ENCODE assay signal across 8 cellular contexts in genomic region chr19:45152504-45153338, GRCh38. TPM values are rescaled to one million over a fixed set of nuclear protein-coding genes. Genes with fewer than 3 reads are reported as not detected.
DNase-seq lines count a peak whose midpoint lies in the region; ATAC-seq and TF ChIP-seq lines count a peak whose summit lies in the region.

No MANE protein-coding gene starts in this region.

- H3K4me1 ChIP-seq in iPS-15b (ENCODE audit: control insufficient read depth, insufficient read depth, low read length): peaks cover 5% of the 10 kb centered on the region

- DNase-seq in BJ (ENCODE audit: low read depth) (no peak), NCI-H1694 treated with DMSO at 0.1 percent for 48 hours (lab: John Stamatoyannopoulos, UW) (peak; percentile 39), NCI-H446 (lab: John Stamatoyannopoulos, UW) (no peak), AML-193 (lab: John Stamatoyannopoulos, UW) (no peak)
- DNase-seq in activated naive CD8-positive, alpha-beta T cell treated with anti-CD3 and anti-CD28 coated beads, Interleukin-2, amount 10 ng/mL, durations not matched to agents 7 days and 5 days: peak; percentile 70
- DNase-seq in stimulated activated CD4-positive, alpha-beta T cell treated with anti-CD3 and anti-CD28 coated beads, Interleukin-12 subunit alpha, Interleukin-12 subunit beta, amount 100 ng/mL, for 4 hours: peak; percentile 29

- peak overlapping the region; percentile 64 for H3K4me3 Mint-ChIP-seq in activated naive CD8-positive, alpha-beta T cell treated with anti-CD3 and anti-CD28 coated beads, Interleukin-2, amount 10 ng/mL, durations not matched to agents 7 days and 5 days

- POLR2A ChIA-PET in BJ (lab: Charles Lee): no interaction called here
- POLR2A ChIA-PET in activated naive CD8-positive, alpha-beta T cell treated with anti-CD3 and anti-CD28 coated beads, Interleukin-2, amount 10 ng/mL, durations not matched to agents 7 days and 5 days (lab: Charles Lee): interaction anchor here (0.6 to 3.3 kb wide), 9 partner anchors 8 to 159 kb away, joined by 3 to 22 read pairs (median 4); partner anchors contain the start of genes BLOC1S3, NKPD1, PPP1R37 and TRAPPC6A

- no peaks in the 10 kb centered on the region for H3K9me3 ChIP-seq in iPS-15b (ENCODE audit: control insufficient read depth, insufficient read depth, low read length)

- peaks cover 19% of the 10 kb centered on the region for H3K4me1 Mint-ChIP-seq in activated naive CD8-positive, alpha-beta T cell treated with anti-CD3 and anti-CD28 coated beads, Interleukin-2, amount 10 ng/mL, durations not matched to agents 7 days and 5 days

- CTCF ChIA-PET in BJ (lab: Yijun Ruan, JAX): interaction anchor here (1.4 kb wide), 2 partner anchors 12 to 96 kb away, joined by 3 to 5 read pairs; no protein-coding TSS in a partner anchor

- H3K4me3 ChIP-seq in BJ (ENCODE audit: low read depth, low read length) (peak overlapping the region; percentile 11; the same call in 1 of the 2 replicates), iPS-15b (ENCODE audit: low read depth, low read length) (peak overlapping the region; percentile 49)

- peak; percentile 75 for ATAC-seq in activated naive CD8-positive, alpha-beta T cell treated with anti-CD3 and anti-CD28 coated beads, Interleukin-2, amount 10 ng/mL, durations not matched to agents 7 days and 5 days (ENCODE audit: low read depth)
- no peak for ATAC-seq in HG03045 (IDR thresholded peaks at IDR 0.05; ENCODE audit: unreplicated experiment)

- H3K27me3 ChIP-seq in BJ (ENCODE audit: control insufficient read depth, insufficient read depth, low read length) (peaks cover 5% of the 10 kb centered on the region), iPS-15b (ENCODE audit: control insufficient read depth, insufficient read depth, low read length) (peaks cover 11% of the 10 kb centered on the region)

- peaks cover 5% of the 10 kb centered on the region for H3K36me3 Mint-ChIP-seq in activated naive CD8-positive, alpha-beta T cell treated with anti-CD3 and anti-CD28 coated beads, Interleukin-2, amount 10 ng/mL, durations not matched to agents 7 days and 5 days

- H3K36me3 ChIP-seq in BJ (ENCODE audit: control insufficient read depth, insufficient read depth, low read length) (peaks cover 2% of the 10 kb centered on the region; the same call in 1 of the 2 replicates), iPS-15b (ENCODE audit: control insufficient read depth, insufficient read depth, low read length) (peaks cover 4% of the 10 kb centered on the region)

- 0 out of 2 replicates have a peak, but pooled peaks have one; percentile 6 for TF ChIP-seq CTCF in BJ (IDR thresholded peaks at IDR 0.05; ENCODE audit: insufficient read depth, low read depth, low read length)

- peaks cover 34% of the 10 kb centered on the region for H3K27me3 Mint-ChIP-seq in activated naive CD8-positive, alpha-beta T cell treated with anti-CD3 and anti-CD28 coated beads, Interleukin-2, amount 10 ng/mL, durations not matched to agents 7 days and 5 days

- peak overlapping the region; percentile 63 for H3K27ac Mint-ChIP-seq in activated naive CD8-positive, alpha-beta T cell treated with anti-CD3 and anti-CD28 coated beads, Interleukin-2, amount 10 ng/mL, durations not matched to agents 7 days and 5 days

- no peak overlapping the region for H3K9ac ChIP-seq in iPS-15b (ENCODE audit: low read depth, low read length)

- no peaks in the 10 kb centered on the region for H3K9me3 Mint-ChIP-seq in activated naive CD8-positive, alpha-beta T cell treated with anti-CD3 and anti-CD28 coated beads, Interleukin-2, amount 10 ng/mL, durations not matched to agents 7 days and 5 days

RNA-seq across cellular contexts. Expression of gene NKPD1, which starts 8.1 kb away (rescaled TPM):
- polyA plus RNA-seq in BJ (2011; rRNA removed): 0.02 and 0.05 TPM in 2 replicates
- polyA minus RNA-seq in BJ (2011; rRNA and poly(A)+ RNA removed): not detected in 2 replicates
- under 1 TPM; 0.31 to 0.47 TPM for total RNA-seq in activated naive CD8-positive, alpha-beta T cell treated with anti-CD3 and anti-CD28 coated beads, Interleukin-2, amount 10 ng/mL, durations not matched to agents 7 days and 5 days

RNA-seq across cellular contexts. Expression of gene TRAPPC6A, which starts 25.3 kb away (rescaled TPM):
- polyA plus RNA-seq in BJ (2011; rRNA removed): 9.7 and 15.0 TPM in 2 replicates
- polyA minus RNA-seq in BJ (2011; rRNA and poly(A)+ RNA removed): 1.4 and 2.4 TPM in 2 replicates
- 10 to 100 TPM; 61.1 to 63.6 TPM for total RNA-seq in activated naive CD8-positive, alpha-beta T cell treated with anti-CD3 and anti-CD28 coated beads, Interleukin-2, amount 10 ng/mL, durations not matched to agents 7 days and 5 days

RNA-seq across cellular contexts. Expression of gene BLOC1S3, which starts 25.9 kb away (rescaled TPM):
- polyA plus RNA-seq in BJ (2011; rRNA removed): 7.1 and 8.3 TPM in 2 replicates
- polyA minus RNA-seq in BJ (2011; rRNA and poly(A)+ RNA removed): 9.7 and 12.5 TPM in 2 replicates
- total RNA-seq in activated naive CD8-positive, alpha-beta T cell treated with anti-CD3 and anti-CD28 coated beads, Interleukin-2, amount 10 ng/mL, durations not matched to agents 7 days and 5 days: 10 to 100 TPM; 21.9 to 22.8 TPM

RNA-seq across cellular contexts. Expression of gene PPP1R37, which starts 59.7 kb away (rescaled TPM):
- polyA plus RNA-seq in BJ (2011; rRNA removed): 10.8 and 16.1 TPM in 2 replicates
- 7.5 and 10.5 TPM in 2 replicates for polyA minus RNA-seq in BJ (2011; rRNA and poly(A)+ RNA removed)
- 10 to 100 TPM; 29.5 to 31.9 TPM for total RNA-seq in activated naive CD8-positive, alpha-beta T cell treated with anti-CD3 and anti-CD28 coated beads, Interleukin-2, amount 10 ng/mL, durations not matched to agents 7 days and 5 days

Comparison
In these comparisons a context has a peak if more than half of its experiments do, and no peak if none do; other contexts are left out.
1. DNase-seq: peak in NCI-H1694 treated with DMSO at 0.1 percent for 48 hours (single experiment), activated naive CD8-positive, alpha-beta T cell treated with anti-CD3 and anti-CD28 coated beads, Interleukin-2, amount 10 ng/mL, durations not matched to agents 7 days and 5 days (single experiment) and stimulated activated CD4-positive, alpha-beta T cell treated with anti-CD3 and anti-CD28 coated beads, Interleukin-12 subunit alpha, Interleukin-12 subunit beta, amount 100 ng/mL, for 4 hours (single experiment); none in BJ (single experiment), NCI-H446 (0 of 2) and AML-193 (0 of 2).